26 cellular contexts compared by ENCODE assay signal in the genomic region with DNA sequence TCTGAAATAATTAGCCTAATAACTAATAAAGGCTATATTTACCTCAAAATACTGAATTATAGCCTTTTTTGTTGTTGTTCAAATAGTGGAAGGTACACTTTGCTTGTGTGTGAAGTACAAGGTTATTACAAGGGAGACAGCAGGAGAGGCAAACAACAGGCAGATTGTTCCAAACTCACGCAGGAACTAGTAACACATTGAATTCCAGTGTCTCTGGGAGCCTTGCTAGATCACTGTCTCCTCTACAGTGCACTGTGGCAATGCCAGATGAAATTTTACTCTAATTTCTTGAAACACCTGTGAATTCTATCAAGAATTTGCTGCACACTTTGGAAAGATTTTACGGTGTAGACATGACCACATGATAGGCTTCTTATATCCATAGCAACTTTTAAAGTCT.
"Had no signal": no experiment of that assay in that cellular context is flagged by ENCODE, and none has a peak within 500 bp of the region (broad histone marks: within the 10 kb centered on the region; RNA-seq: fewer than 3 reads in every experiment).

No MANE protein-coding gene starts in this region.

- H3K27ac Mint-ChIP-seq: IgD-negative memory B cell; T-cell; T-helper 1 cell treated with Interleukin-12 subunit alpha and Interleukin-12 subunit beta and Interleukin-4 antibody, amounts not matched to agents 30 μg/mL and 1 μg/mL, for 36 hours had no signal

- H3K4me3 Mint-ChIP-seq: IgD-negative memory B cell; T-cell; T-helper 1 cell treated with Interleukin-12 subunit alpha and Interleukin-12 subunit beta and Interleukin-4 antibody, amounts not matched to agents 30 μg/mL and 1 μg/mL, for 36 hours had no signal

- H3K9me2 ChIP-seq: SK-N-SH had no signal

- H3K4me3 ChIP-seq: K562, SJSA1 had no signal

- H3K36me3 ChIP-seq: SJSA1 had no signal

- ATAC-seq: K562, T-cell had no signal

- H3K27ac ChIP-seq: KMS-11, SJSA1 had no signal

- H3K4me2 ChIP-seq: KMS-11, SK-N-SH had no signal

- H3K9me3 Mint-ChIP-seq: T-cell had no signal

- H3K36me3 Mint-ChIP-seq: T-cell had no signal

- H3K4me1 ChIP-seq: SJSA1 had no signal

- H3K27me3 Mint-ChIP-seq: IgD-negative memory B cell, T-cell had no signal

- H3K27me3 ChIP-seq: SJSA1 had no signal

- DNase-seq: Kasumi-1, MM.1S, NCI-H1048, NCI-H1105, NCI-H1436 treated with DMSO at 0.1 percent for 48 hours, NCI-H1694, NCI-H187 treated with DMSO at 0.1 percent for 48 hours, NCI-H2029 treated with DMSO at 0.1 percent for 48 hours, NCI-H2107, NCI-H2171, NCI-H226, NCI-H446, NCI-H510A, NCI-H524 treated with DMSO at 0.1 percent for 48 hours, NCI-H774, Right ventricle myocardium superior, RPMI8226, SIG-M5, SK-N-SH, SW 1271, T-cell had no signal
